19 cellular contexts compared by ENCODE assay signal in genomic region chr2:191228333-191228732, GRCh38. TPM values are rescaled to one million over a fixed set of nuclear protein-coding genes. Genes with fewer than 3 reads are reported as not detected.
A peak's percentile ranks its signal among the peaks of the same experiment; 100 is the strongest.
DNase-seq lines count a peak whose midpoint lies in the region; ATAC-seq and TF ChIP-seq lines count a peak whose summit lies in the region.
"Had no signal": no experiment of that assay in that cellular context is flagged by ENCODE, and none has a peak within 500 bp of the region (broad histone marks: within the 10 kb centered on the region; RNA-seq: fewer than 3 reads in every experiment).

No MANE protein-coding gene starts in this region.

- H3K9me3 ChIP-seq in left ventricle myocardium inferior (replicated peaks) (no peaks in the 10 kb centered on the region), suprapubic skin (no peaks in the 10 kb centered on the region)
- H3K9me3 ChIP-seq: BE2C, HAP-1 had no signal

- WGBS in suprapubic skin, result 86% methylated on average over 2 of the region's 2 CpGs

- no peak for DNase-seq in left ventricle myocardium inferior
- DNase-seq in left ventricle myocardium superior, result no peak
- DNase-seq in glutamatergic neuron, result no peak
- DNase-seq in suprapubic skin (ENCODE audit: low spot score in 2 of 2), result no peak
- DNase-seq in LoVo (ENCODE audit: low spot score), result no peak
- no peak for DNase-seq in activated naive CD4-positive, alpha-beta T cell treated with anti-CD3 and anti-CD28 coated beads for 36 hours
- DNase-seq: 8988T; ACHN; AML-193; Caco-2; CD4-positive, CD25-positive, alpha-beta regulatory T cell; CD8-positive, alpha-beta T cell; DMS153; DND-41; GOT3 had no signal

- H3K27ac ChIP-seq in left ventricle myocardium inferior (replicated peaks), result peak overlapping the region; percentile 49
- peak overlapping the region; percentile 41 for H3K27ac ChIP-seq in suprapubic skin
- H3K27ac ChIP-seq: C4-2B had no signal

- H3K27ac Mint-ChIP-seq in glutamatergic neuron (ENCODE audit: unreplicated experiment), result no peak overlapping the region
- no peak overlapping the region for H3K27ac Mint-ChIP-seq in activated naive CD4-positive, alpha-beta T cell treated with anti-CD3 and anti-CD28 coated beads for 36 hours
- H3K27ac Mint-ChIP-seq: CD4-positive, CD25-positive, alpha-beta regulatory T cell; CD8-positive, alpha-beta T cell had no signal

- no peak for TF ChIP-seq CTCF in left ventricle myocardium inferior (IDR thresholded peaks at IDR 0.05; ENCODE audit: borderline replicate concordance)
- no peak for TF ChIP-seq CTCF in glutamatergic neuron (IDR thresholded peaks at IDR 0.05; ENCODE audit: partially characterized antibody, unreplicated experiment)
- no peak for TF ChIP-seq CTCF in suprapubic skin (IDR thresholded peaks at IDR 0.05)

- no peaks in the 10 kb centered on the region for H3K9me3 Mint-ChIP-seq in glutamatergic neuron (ENCODE audit: unreplicated experiment)
- H3K9me3 Mint-ChIP-seq in activated naive CD4-positive, alpha-beta T cell treated with anti-CD3 and anti-CD28 coated beads for 36 hours, result no peaks in the 10 kb centered on the region
- H3K9me3 Mint-ChIP-seq: CD4-positive, CD25-positive, alpha-beta regulatory T cell; CD8-positive, alpha-beta T cell had no signal

- H3K36me3 ChIP-seq in left ventricle myocardium inferior (no peaks in the 10 kb centered on the region), suprapubic skin (no peaks in the 10 kb centered on the region)
- H3K36me3 ChIP-seq: BE2C, HAP-1 had no signal

- H3K4me1 Mint-ChIP-seq in glutamatergic neuron (ENCODE audit: low read depth, unreplicated experiment), result peaks cover 36% of the 10 kb centered on the region
- no peaks in the 10 kb centered on the region for H3K4me1 Mint-ChIP-seq in activated naive CD4-positive, alpha-beta T cell treated with anti-CD3 and anti-CD28 coated beads for 36 hours (ENCODE audit: low read depth)
- H3K4me1 Mint-ChIP-seq: CD4-positive, CD25-positive, alpha-beta regulatory T cell had no signal

- peaks cover 46% of the 10 kb centered on the region for H3K4me1 ChIP-seq in left ventricle myocardium inferior
- H3K4me1 ChIP-seq in suprapubic skin, result peaks cover 25% of the 10 kb centered on the region
- H3K4me1 ChIP-seq: Caco-2, HAP-1 had no signal

- H3K27me3 ChIP-seq in left ventricle myocardium inferior (ENCODE audit: low read depth), result no peaks in the 10 kb centered on the region
- no peaks in the 10 kb centered on the region for H3K27me3 ChIP-seq in suprapubic skin
- H3K27me3 ChIP-seq: BE2C had no signal

- TF ChIP-seq EP300 in suprapubic skin (IDR thresholded peaks at IDR 0.05), result no peak

- ATAC-seq in left ventricle myocardium superior, result no peak
- ATAC-seq: A549; CD8-positive, alpha-beta T cell had no signal

- peak overlapping the region; percentile 46 for H3K4me3 Mint-ChIP-seq in glutamatergic neuron (ENCODE audit: unreplicated experiment)
- no peak overlapping the region for H3K4me3 Mint-ChIP-seq in activated naive CD4-positive, alpha-beta T cell treated with anti-CD3 and anti-CD28 coated beads for 36 hours
- H3K4me3 Mint-ChIP-seq: CD4-positive, CD25-positive, alpha-beta regulatory T cell; CD8-positive, alpha-beta T cell had no signal

- no peaks in the 10 kb centered on the region for H3K36me3 Mint-ChIP-seq in glutamatergic neuron (ENCODE audit: unreplicated experiment)
- H3K36me3 Mint-ChIP-seq in activated naive CD4-positive, alpha-beta T cell treated with anti-CD3 and anti-CD28 coated beads for 36 hours (ENCODE audit: low read depth), result no peaks in the 10 kb centered on the region
- H3K36me3 Mint-ChIP-seq: CD4-positive, CD25-positive, alpha-beta regulatory T cell; CD8-positive, alpha-beta T cell had no signal

- intact Hi-C loops in left ventricle myocardium inferior (cut with micrococcal nuclease), result no loop called here
- intact Hi-C loops in left ventricle myocardium superior (cut with micrococcal nuclease), result no loop called here
- intact Hi-C loops in activated naive CD4-positive, alpha-beta T cell treated with anti-CD3 and anti-CD28 coated beads for 36 hours (cut with micrococcal nuclease), result no loop called here

- CTCF ChIA-PET in activated naive CD4-positive, alpha-beta T cell treated with anti-CD3 and anti-CD28 coated beads for 36 hours (lab: Charles Lee), result interaction anchor here (0.8 to 1.6 kb wide), 2 partner anchors 9 to 12 kb away, joined by 4 to 5 read pairs; no protein-coding TSS in a partner anchor

- no peak for TF ChIP-seq POLR2A in suprapubic skin (IDR thresholded peaks at IDR 0.05)

- no peaks in the 10 kb centered on the region for H3K27me3 Mint-ChIP-seq in glutamatergic neuron (ENCODE audit: unreplicated experiment)
- no peaks in the 10 kb centered on the region for H3K27me3 Mint-ChIP-seq in activated naive CD4-positive, alpha-beta T cell treated with anti-CD3 and anti-CD28 coated beads for 36 hours (ENCODE audit: low read depth)
- H3K27me3 Mint-ChIP-seq: CD4-positive, CD25-positive, alpha-beta regulatory T cell had no signal

- H3K4me3 ChIP-seq in left ventricle myocardium inferior (no peak overlapping the region), suprapubic skin (no peak overlapping the region)
- H3K4me3 ChIP-seq: A549, HAP-1 had no signal

RNA-seq across cellular contexts. Expression of gene MYO1B, which starts 16.9 kb away (rescaled TPM):
- total RNA-seq in left ventricle myocardium inferior (16.2 TPM), left ventricle myocardium superior (16.0 TPM), glutamatergic neuron (ENCODE audit: unreplicated experiment) (129 TPM), suprapubic skin (10 to 100 TPM; 17.2 to 31.8 (median 28.8) TPM)
- 10 to 100 TPM; 39.2 to 40.5 TPM for total RNA-seq in activated naive CD4-positive, alpha-beta T cell treated with anti-CD3 and anti-CD28 coated beads for 36 hours
- total RNA-seq: CD4-positive, CD25-positive, alpha-beta regulatory T cell had no signal
